9 cellular contexts compared by ENCODE assay signal in the genomic region with DNA sequence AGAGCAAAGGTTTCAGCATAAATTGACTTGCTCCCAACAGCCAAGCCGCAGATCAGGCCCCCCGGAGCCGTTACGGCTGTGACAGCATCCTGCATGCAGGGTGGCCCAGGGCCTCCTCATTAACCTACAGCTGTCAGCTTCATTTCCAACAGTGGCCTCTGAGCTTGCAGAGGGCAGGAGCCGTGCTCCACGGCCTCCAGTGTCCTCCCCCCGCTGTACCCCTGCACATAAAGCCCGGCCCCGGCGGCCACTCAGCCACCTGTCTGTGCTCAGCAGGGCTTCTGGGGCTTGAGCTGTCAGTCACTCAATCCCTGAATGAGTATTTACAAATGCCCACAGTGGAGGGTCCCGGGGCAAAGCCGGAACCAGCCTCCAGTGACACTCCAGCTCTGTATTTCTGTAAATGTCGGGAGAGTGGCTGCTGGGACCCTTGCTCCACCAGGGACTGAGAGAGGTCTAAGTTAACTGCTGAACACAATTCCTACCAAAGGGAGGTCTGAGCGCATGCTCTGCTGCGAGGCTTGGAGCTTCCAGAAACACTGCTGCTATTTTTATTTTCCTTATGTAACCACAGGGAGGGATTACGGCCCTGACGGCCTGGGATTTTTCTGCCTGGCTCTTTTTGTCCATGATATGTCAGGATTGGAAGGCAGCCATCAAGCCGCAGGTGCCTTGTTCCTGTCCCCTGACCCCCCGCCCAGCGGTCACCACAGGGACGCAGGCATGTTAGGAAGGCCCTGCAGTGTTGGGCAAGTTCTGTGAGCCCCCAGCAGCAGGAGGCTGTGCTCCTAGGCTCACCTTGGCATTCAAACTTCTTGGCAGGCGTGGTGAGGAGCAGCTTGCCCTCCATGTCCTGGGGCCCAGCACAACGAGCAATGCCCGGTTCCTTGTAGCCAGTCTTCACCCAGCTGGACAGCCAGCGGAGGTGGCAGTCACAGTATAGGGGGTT.
DNase-seq lines count a peak whose midpoint lies in the region; ATAC-seq and TF ChIP-seq lines count a peak whose summit lies in the region.
"Had no signal": no experiment of that assay in that cellular context is flagged by ENCODE, and none has a peak within 500 bp of the region (broad histone marks: within the 10 kb centered on the region; RNA-seq: fewer than 3 reads in every experiment).

No MANE protein-coding gene starts in this region.

- no peak for TF ChIP-seq EP300 in Ishikawa (IDR thresholded peaks at IDR 0.05; ENCODE audit: borderline replicate concordance)

- DNase-seq in amniotic epithelial cell (ENCODE audit: low read depth) (peak; percentile 46), left ventricle myocardium inferior (peak; percentile 58), putamen (ENCODE audit: low spot score) (peak; percentile 21), DMS 273 treated with DMSO at 0.1 percent for 48 hours (lab: John Stamatoyannopoulos, UW) (no peak)
- DNase-seq in stimulated activated CD4-positive, alpha-beta T cell treated with anti-CD3 and anti-CD28 coated beads, Interleukin-2, amount 100 ng/mL, for 48 hours = no peak
- DNase-seq: CD4-positive, alpha-beta memory T cell had no signal

- H3K4me3 ChIP-seq in left ventricle myocardium inferior = no peak overlapping the region

- no peak for TF ChIP-seq CTCF in left ventricle myocardium inferior (IDR thresholded peaks at IDR 0.05; ENCODE audit: borderline replicate concordance)

- H3K9me3 ChIP-seq in left ventricle myocardium inferior (replicated peaks) = no peaks in the 10 kb centered on the region

- ATAC-seq in GM21360 (IDR thresholded peaks at IDR 0.05; ENCODE audit: unreplicated experiment) (no peak), HG03469 (IDR thresholded peaks at IDR 0.05; ENCODE audit: unreplicated experiment) (no peak)

- intact Hi-C loops in left ventricle myocardium inferior (cut with micrococcal nuclease) = loop anchor here (10.0 kb wide), 1 partner anchor 256 kb away; no protein-coding TSS in a partner anchor

- H3K27ac ChIP-seq in left ventricle myocardium inferior (replicated peaks) = peak overlapping the region; percentile 94

- no peaks in the 10 kb centered on the region for H3K36me3 ChIP-seq in left ventricle myocardium inferior

- H3K27me3 ChIP-seq in left ventricle myocardium inferior (ENCODE audit: low read depth) = no peaks in the 10 kb centered on the region

- peaks cover 39% of the 10 kb centered on the region for H3K4me1 ChIP-seq in left ventricle myocardium inferior

- TF ChIP-seq RAD21 in Ishikawa (IDR thresholded peaks at IDR 0.05; ENCODE audit: low read depth) = no peak

TF ChIP-seq in Ishikawa, 13 proteins besides CTCF, POLR2A, EP300 and RAD21:
- TF ChIP-seq EGR1 (IDR thresholded peaks at IDR 0.05) (no peak), NFIC (IDR thresholded peaks at IDR 0.05) (peak; percentile 21; the same call in 1 of the 2 replicates)

Comparison
In these comparisons a context has a peak if more than half of its experiments do, and no peak if none do; other contexts are left out.
1. DNase-seq: peak in amniotic epithelial cell (single experiment), left ventricle myocardium inferior (single experiment) and putamen (single experiment); none in DMS 273 treated with DMSO at 0.1 percent for 48 hours (single experiment) and stimulated activated CD4-positive, alpha-beta T cell treated with anti-CD3 and anti-CD28 coated beads, Interleukin-2, amount 100 ng/mL, for 48 hours (0 of 2).